Comparison of ENCODE assay signal across 1 cellular context in the genomic region with DNA sequence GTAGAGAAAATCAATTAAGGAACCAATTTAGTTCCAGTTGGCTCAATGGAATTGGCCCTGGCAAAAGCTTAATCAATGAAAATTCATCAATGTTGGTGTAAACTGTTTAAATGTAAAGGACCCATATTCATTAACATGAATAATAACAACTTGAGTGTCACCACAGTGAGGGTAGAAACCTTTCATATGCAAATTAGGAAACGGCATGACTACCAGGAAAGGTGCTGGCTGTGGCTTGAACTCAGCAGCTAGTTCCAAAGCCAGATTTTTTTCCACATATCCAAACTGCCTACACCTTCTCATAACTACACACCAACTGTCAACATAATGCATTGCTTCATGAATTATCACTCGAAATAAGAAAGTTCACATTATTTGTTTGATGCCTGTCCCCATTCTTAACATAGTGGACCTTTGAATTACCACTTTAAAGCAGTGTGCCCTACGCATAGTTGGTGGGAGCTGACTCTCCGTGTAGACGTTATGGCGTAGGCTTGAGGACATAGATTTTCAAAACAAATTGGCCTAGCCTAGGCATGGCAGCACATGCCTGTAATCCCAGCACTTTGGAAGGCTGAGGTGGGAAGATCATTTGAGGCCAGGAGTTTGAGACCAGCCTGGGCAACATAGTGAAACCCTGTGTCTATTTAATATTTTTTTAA.
TF ChIP-seq lines count a peak whose summit lies in the region.

No MANE protein-coding gene starts in this region.

TF ChIP-seq in GM23338, 12 proteins besides CTCF, POLR2A, EP300 and RAD21 (continued from another document):
- TF ChIP-seq, protein P1, sequence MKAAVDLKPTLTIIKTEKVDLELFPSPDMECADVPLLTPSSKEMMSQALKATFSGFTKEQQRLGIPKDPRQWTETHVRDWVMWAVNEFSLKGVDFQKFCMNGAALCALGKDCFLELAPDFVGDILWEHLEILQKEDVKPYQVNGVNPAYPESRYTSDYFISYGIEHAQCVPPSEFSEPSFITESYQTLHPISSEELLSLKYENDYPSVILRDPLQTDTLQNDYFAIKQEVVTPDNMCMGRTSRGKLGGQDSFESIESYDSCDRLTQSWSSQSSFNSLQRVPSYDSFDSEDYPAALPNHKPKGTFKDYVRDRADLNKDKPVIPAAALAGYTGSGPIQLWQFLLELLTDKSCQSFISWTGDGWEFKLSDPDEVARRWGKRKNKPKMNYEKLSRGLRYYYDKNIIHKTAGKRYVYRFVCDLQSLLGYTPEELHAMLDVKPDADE (IDR thresholded peaks at IDR 0.05), result no peak
- TF ChIP-seq, protein P2, sequence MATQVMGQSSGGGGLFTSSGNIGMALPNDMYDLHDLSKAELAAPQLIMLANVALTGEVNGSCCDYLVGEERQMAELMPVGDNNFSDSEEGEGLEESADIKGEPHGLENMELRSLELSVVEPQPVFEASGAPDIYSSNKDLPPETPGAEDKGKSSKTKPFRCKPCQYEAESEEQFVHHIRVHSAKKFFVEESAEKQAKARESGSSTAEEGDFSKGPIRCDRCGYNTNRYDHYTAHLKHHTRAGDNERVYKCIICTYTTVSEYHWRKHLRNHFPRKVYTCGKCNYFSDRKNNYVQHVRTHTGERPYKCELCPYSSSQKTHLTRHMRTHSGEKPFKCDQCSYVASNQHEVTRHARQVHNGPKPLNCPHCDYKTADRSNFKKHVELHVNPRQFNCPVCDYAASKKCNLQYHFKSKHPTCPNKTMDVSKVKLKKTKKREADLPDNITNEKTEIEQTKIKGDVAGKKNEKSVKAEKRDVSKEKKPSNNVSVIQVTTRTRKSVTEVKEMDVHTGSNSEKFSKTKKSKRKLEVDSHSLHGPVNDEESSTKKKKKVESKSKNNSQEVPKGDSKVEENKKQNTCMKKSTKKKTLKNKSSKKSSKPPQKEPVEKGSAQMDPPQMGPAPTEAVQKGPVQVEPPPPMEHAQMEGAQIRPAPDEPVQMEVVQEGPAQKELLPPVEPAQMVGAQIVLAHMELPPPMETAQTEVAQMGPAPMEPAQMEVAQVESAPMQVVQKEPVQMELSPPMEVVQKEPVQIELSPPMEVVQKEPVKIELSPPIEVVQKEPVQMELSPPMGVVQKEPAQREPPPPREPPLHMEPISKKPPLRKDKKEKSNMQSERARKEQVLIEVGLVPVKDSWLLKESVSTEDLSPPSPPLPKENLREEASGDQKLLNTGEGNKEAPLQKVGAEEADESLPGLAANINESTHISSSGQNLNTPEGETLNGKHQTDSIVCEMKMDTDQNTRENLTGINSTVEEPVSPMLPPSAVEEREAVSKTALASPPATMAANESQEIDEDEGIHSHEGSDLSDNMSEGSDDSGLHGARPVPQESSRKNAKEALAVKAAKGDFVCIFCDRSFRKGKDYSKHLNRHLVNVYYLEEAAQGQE (IDR thresholded peaks at IDR 0.05; ENCODE audit: unreplicated experiment), result no peak
- no peak for TF ChIP-seq ZNF331 (CRISPR knock-in tag; IDR thresholded peaks at IDR 0.05; ENCODE audit: low read depth)
